In the genomic region with DNA sequence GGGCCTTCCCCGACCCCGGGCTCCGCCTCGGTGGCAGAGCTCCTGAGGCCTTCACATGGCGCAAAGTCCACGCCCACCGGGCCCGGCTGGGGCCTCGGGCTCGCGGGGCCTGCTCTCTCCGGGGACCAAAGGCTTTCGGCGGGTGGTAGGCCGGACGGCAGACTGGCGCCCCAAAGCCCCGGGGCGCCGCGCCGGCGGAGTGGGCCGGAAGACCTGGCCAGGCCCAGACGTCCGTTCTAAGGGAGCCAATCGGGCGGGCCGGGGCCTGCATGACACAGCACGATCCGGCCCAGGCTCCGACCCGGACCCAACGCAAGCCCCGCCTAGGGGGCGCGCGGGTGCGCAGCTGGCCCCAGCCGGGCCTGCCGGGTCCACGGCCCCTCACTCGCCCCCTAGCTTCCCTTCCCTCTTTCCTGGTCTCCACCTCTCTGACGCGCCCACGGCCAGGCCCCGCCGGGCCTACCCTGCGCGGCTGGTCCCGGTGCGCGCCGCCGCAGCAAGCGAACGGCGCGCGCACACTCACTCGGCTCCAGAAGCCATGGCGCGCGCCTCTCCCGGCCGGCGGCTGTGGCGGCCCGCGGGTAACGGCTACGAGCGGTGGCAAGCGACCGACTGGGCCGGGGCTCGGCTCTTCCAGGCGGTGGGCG, we compare ENCODE assay signal across 8 cellular contexts. TPM values are rescaled to one million over a fixed set of nuclear protein-coding genes. Genes with fewer than 3 reads are reported as not detected.
DNase-seq lines count a peak whose midpoint lies in the region; ATAC-seq, FAIRE-seq and TF ChIP-seq lines count a peak whose summit lies in the region.

No MANE protein-coding gene starts in this region.

- ATAC-seq in DND-41 (ENCODE audit: insufficient read depth, low read depth), result peak; percentile 61
- peak; percentile 48 for ATAC-seq in GM21576 (IDR thresholded peaks at IDR 0.05; ENCODE audit: unreplicated experiment)
- ATAC-seq in IMR-90 (ENCODE audit: low read depth), result peak; percentile 75

- peak overlapping the region; percentile 90; the same call in 1 of the 2 replicates for H2AK5ac ChIP-seq in IMR-90 (ENCODE audit: low read depth, low read length)

- H3K14ac ChIP-seq in IMR-90 (replicated peaks; ENCODE audit: low read depth, low read length), result peak overlapping the region; percentile 81

- peaks cover 31% of the 10 kb centered on the region for H3K9me1 ChIP-seq in IMR-90 (ENCODE audit: insufficient read depth, low read length)

- intact Hi-C loops in IMR-90 (cut with micrococcal nuclease), result loop anchor here (2.0 to 10.0 kb wide), 3 partner anchors 77 to 307 kb away; partner anchors contain the start of gene DNAJB5
- intact Hi-C loops in stomach (cut with DNase I; ENCODE audit: low total_unique reads), result no loop called here

- H3K27ac Mint-ChIP-seq in neural crest cell (ENCODE audit: unreplicated experiment), result peak overlapping the region; percentile 98

- H3K4me2 ChIP-seq in DND-41 (ENCODE audit: insufficient read depth, low read length) (peak overlapping the region; percentile 79), IMR-90 (ENCODE audit: low read depth, low read length) (peak overlapping the region; percentile 97)

- peak; percentile 71 for DNase-seq in DND-41
- peak; percentile 84 for DNase-seq in IMR-90
- peak; percentile 62 for DNase-seq in RCC 7860 (ENCODE audit: low spot score)
- peak; percentile 92 for DNase-seq in activated effector memory CD4-positive, alpha-beta T cell treated with anti-CD3 and anti-CD28 coated beads, Interleukin-2, amount 50 U/mL, for 16 hours
- peak; percentile 92 for DNase-seq in fibroblast of villous mesenchyme (ENCODE audit: low read depth)
- DNase-seq in neural crest cell (ENCODE audit: low read depth, low spot score), result peak; percentile 70
- peak; percentile 87 for DNase-seq in stomach

- H3K36me3 ChIP-seq in DND-41 (ENCODE audit: insufficient read depth, low read length) (peaks cover 82% of the 10 kb centered on the region), IMR-90 (ENCODE audit: control insufficient read depth, insufficient read depth, low read length) (peaks cover 14% of the 10 kb centered on the region), stomach (peaks cover 11 to 47% (median 37%) of the 10 kb centered on the region in 4 donors)

- peak overlapping the region; percentile 82 to 88 for H3K4me3 ChIP-seq in DND-41 (ENCODE audit: low read depth in 1 of 2, low read length in 2 of 2)
- peak overlapping the region; percentile 70 for H3K4me3 ChIP-seq in IMR-90 (ENCODE audit: insufficient read depth, low read depth, low read length)
- H3K4me3 ChIP-seq in fibroblast of villous mesenchyme (ENCODE audit: low read depth, low read length), result peak overlapping the region; percentile 74
- H3K4me3 ChIP-seq in stomach, result peak overlapping the region; percentile 73 to 100 (median 94)

- H3K27me3 Mint-ChIP-seq in neural crest cell (ENCODE audit: low read depth), result peaks cover 2% of the 10 kb centered on the region

- peak overlapping the region; percentile 22; the same call in 1 of the 2 replicates for H4K5ac ChIP-seq in IMR-90 (ENCODE audit: low read depth, low read length)

- H3K9me3 ChIP-seq in DND-41 (ENCODE audit: insufficient read depth, low read length, severe bottlenecking) (no peaks in the 10 kb centered on the region), IMR-90 (ENCODE audit: control insufficient read depth, insufficient read depth, low read length) (no peaks in the 10 kb centered on the region), stomach (no peaks in the 10 kb centered on the region)

- H3K4ac ChIP-seq in IMR-90 (ENCODE audit: low read depth, low read length), result peak overlapping the region; percentile 86

- peak overlapping the region; percentile 97 for H2AK9ac ChIP-seq in IMR-90 (replicated peaks; ENCODE audit: low read depth, low read length, poor library complexity)

- TF ChIP-seq EP300 in stomach (IDR thresholded peaks at IDR 0.05), result no peak

- peaks cover 36% of the 10 kb centered on the region for H3K36me3 Mint-ChIP-seq in neural crest cell (ENCODE audit: low read depth)

- CTCF ChIA-PET in IMR-90 (lab: Yijun Ruan, JAX), result interaction anchor here (1.0 to 1.4 kb wide), 3 partner anchors 21 to 172 kb away, joined by 3 to 4 read pairs (median 3); no protein-coding TSS in a partner anchor

- TF ChIP-seq POLR2A in IMR-90 (IDR thresholded peaks at IDR 0.05; ENCODE audit: low read depth, low read length) (0 out of 2 replicates have a peak, but pooled peaks have one; percentile 87), stomach (IDR thresholded peaks at IDR 0.05) (no peak)

- peak overlapping the region; percentile 63 for H4K91ac ChIP-seq in IMR-90 (ENCODE audit: insufficient read depth, low read depth, low read length)

- peaks cover 55% of the 10 kb centered on the region for H4K20me1 ChIP-seq in DND-41 (ENCODE audit: insufficient read depth, low read length)
- H4K20me1 ChIP-seq in IMR-90 (ENCODE audit: insufficient read depth, low read length), result peaks cover 55% of the 10 kb centered on the region

- peak overlapping the region; percentile 98 for H3K9ac ChIP-seq in DND-41 (ENCODE audit: low read depth, low read length)
- H3K9ac ChIP-seq in IMR-90 (ENCODE audit: low read depth, low read length), result peak overlapping the region; percentile 82

- H3K56ac ChIP-seq in IMR-90 (ENCODE audit: extremely low read depth, insufficient read depth, low read length), result peak overlapping the region; percentile 80; the same call in 1 of the 2 replicates

- dilution Hi-C loops in IMR-90 (cut with HindIII; ENCODE audit: low sequenced_read_pairs, unreplicated experiment), result no loop called here

- no peak overlapping the region for H2BK20ac ChIP-seq in IMR-90 (ENCODE audit: low read depth, low read length)

- peak overlapping the region; percentile 44; the same call in 1 of the 2 replicates for H2BK120ac ChIP-seq in IMR-90 (ENCODE audit: low read depth, low read length)

- peak overlapping the region; percentile 91 for H3K27ac ChIP-seq in DND-41 (ENCODE audit: low read length)
- H3K27ac ChIP-seq in IMR-90 (ENCODE audit: insufficient read depth, low read length), result peak overlapping the region; percentile 91
- peak overlapping the region; percentile 98 to 100 (median 100) for H3K27ac ChIP-seq in stomach

- 0% methylated on average over 24 of the region's 79 CpGs; no CpG with 5 or more reads in 1 of the 2 experiments for WGBS in IMR-90 (ENCODE audit: extremely low coverage in 2 of 2, insufficient read length in 1 of 2), 2 experiments
- WGBS in stomach, 5 donors, result 0 to 1% (median 0%) methylated on average over 19 to 79 of the region's 79 CpGs

- H3K27me3 ChIP-seq in DND-41 (ENCODE audit: insufficient read depth, low read length, poor library complexity), result no peaks in the 10 kb centered on the region
- no peaks in the 10 kb centered on the region for H3K27me3 ChIP-seq in IMR-90 (ENCODE audit: control insufficient read depth, insufficient read depth, low read length)
- no peaks in the 10 kb centered on the region for H3K27me3 ChIP-seq in stomach

- no TSS peak for BruUV-seq in IMR-90 (replicated peaks; lab: Mats Ljungman, UMichigan)

- TF ChIP-seq RAD21 in IMR-90 (IDR thresholded peaks at IDR 0.05; ENCODE audit: low read length), result no peak

- H2BK15ac ChIP-seq in IMR-90 (ENCODE audit: low read depth, low read length), result no peak overlapping the region

- peak overlapping the region; percentile 98 for H3K4me3 Mint-ChIP-seq in neural crest cell

- peak overlapping the region; percentile 90; the same call in 1 of the 2 replicates for H3K23ac ChIP-seq in IMR-90 (ENCODE audit: low read depth, low read length)

- FAIRE-seq in RCC 7860 (lab: Jason Lieb, UNC), result no peak

- peaks cover 68% of the 10 kb centered on the region for H3K79me2 ChIP-seq in DND-41 (ENCODE audit: insufficient read depth, low read length)

- POLR2A ChIA-PET in IMR-90 (lab: Charles Lee; ENCODE audit: unreplicated experiment), result interaction anchor here (0.6 to 1.0 kb wide), 6 partner anchors 8 to 151 kb away, joined by 4 to 17 read pairs (median 16); partner anchors contain the start of genes FANCG and STOML2

- peak overlapping the region; percentile 86 for H2BK5ac ChIP-seq in IMR-90 (ENCODE audit: low read depth, low read length, poor library complexity, severe bottlenecking)

- H3K4me1 ChIP-seq in DND-41 (ENCODE audit: insufficient read depth, low read length) (peaks cover 50% of the 10 kb centered on the region), IMR-90 (ENCODE audit: control insufficient read depth, insufficient read depth, low read length) (peaks cover 12% of the 10 kb centered on the region), stomach (peaks cover 26 to 51% (median 47%) of the 10 kb centered on the region in 4 donors)

- H3K18ac ChIP-seq in IMR-90 (ENCODE audit: low read depth, low read length), result no peak overlapping the region; the same call in 1 of the 2 replicates

- TF ChIP-seq CTCF in DND-41 (IDR thresholded peaks at IDR 0.05; ENCODE audit: borderline replicate concordance, extremely low read depth, low read length, poor library complexity, severe bottlenecking) (peak; percentile 34), IMR-90 (conservative IDR thresholded peaks at IDR 0.05; ENCODE audit: low read depth, low read length) (peak; percentile 51), fibroblast of villous mesenchyme (IDR thresholded peaks at IDR 0.05; ENCODE audit: insufficient read depth, low read depth, low read length) (peak; percentile 37), neural crest cell (conservative IDR thresholded peaks at IDR 0.05) (peak; percentile 51), stomach (IDR thresholded peaks at IDR 0.05) (peak in 2 of 7 experiments; percentile 18 to 55)

- peaks cover 3% of the 10 kb centered on the region for H3K9me3 Mint-ChIP-seq in neural crest cell

- H3K4me1 Mint-ChIP-seq in neural crest cell, result peaks cover 48% of the 10 kb centered on the region

- peak overlapping the region; percentile 77 for H2AFZ ChIP-seq in DND-41 (ENCODE audit: low read depth, low read length)
- H2AFZ ChIP-seq in IMR-90 (replicated peaks; ENCODE audit: low read length, poor library complexity), result peak overlapping the region; percentile 91

- peak overlapping the region; percentile 43 to 78; a peak in 2 of 4 replicates for H4K8ac ChIP-seq in IMR-90 (ENCODE audit: low read depth in 2 of 2, low read length in 2 of 2)

- H3K79me1 ChIP-seq in IMR-90 (ENCODE audit: low read depth in 1 of 2, low read length in 2 of 2), result peaks cover 6 to 61% of the 10 kb centered on the region in 2 experiments; a peak in 3 of 4 replicates

- in situ Hi-C loops in IMR-90 (cut with MboI; ENCODE audit: low sequenced_read_pairs), result no loop called here

RNA-seq across cellular contexts. Expression of gene VCP, which starts 0.5 kb away (rescaled TPM):
- total RNA-seq in IMR-90 (2012; rRNA removed), result 492 and 516 TPM in 2 replicates
- 291 and 292 TPM in 2 replicates for polyA plus RNA-seq in IMR-90 (2012; rRNA removed)
- 120 and 175 TPM in 2 replicates for polyA plus RNA-seq in IMR-90 (2012; cell fraction: cytosol; rRNA removed)
- polyA plus RNA-seq in IMR-90 (2012; cell fraction: nucleus; rRNA removed; ENCODE audit: low replicate concordance), result 208 and 316 TPM in 2 replicates
- total RNA-seq in fibroblast of villous mesenchyme, result 351 and 386 TPM in 2 replicates
- total RNA-seq in neural crest cell, result 368 and 374 TPM in 2 replicates
- total RNA-seq in stomach, result 100 to 1,000 TPM; 113 to 238 (median 146) TPM
- 10 to 100 TPM; 53.2 to 60.5 (median 53.5) TPM for polyA plus RNA-seq in stomach

RNA-seq across cellular contexts. Expression of gene FANCG, which starts 7.8 kb away (rescaled TPM):
- total RNA-seq in IMR-90 (2012; rRNA removed) (13.9 and 16.1 TPM in 2 replicates), fibroblast of villous mesenchyme (22.5 and 23.7 TPM in 2 replicates), neural crest cell (115 and 126 TPM in 2 replicates), stomach (10 to 100 TPM in 3 of 5 donors, 1 to 10 TPM in 2; 1.3 to 30.9 (median 15.8) TPM)
- polyA plus RNA-seq in IMR-90 (2012; rRNA removed) (19.3 and 20.4 TPM in 2 replicates), stomach (10 to 100 TPM; 11.8 to 29.8 (median 17.1) TPM)
- polyA plus RNA-seq in IMR-90 (2012; cell fraction: cytosol; rRNA removed), result 7.4 and 21.5 TPM in 2 replicates
- 58.3 and 59.6 TPM in 2 replicates for polyA plus RNA-seq in IMR-90 (2012; cell fraction: nucleus; rRNA removed; ENCODE audit: low replicate concordance)

RNA-seq across cellular contexts. Expression of gene PIGO, which starts 24.5 kb away (rescaled TPM):
- total RNA-seq in IMR-90 (2012; rRNA removed), result 8.1 and 9.3 TPM in 2 replicates
- 17.9 and 18.2 TPM in 2 replicates for polyA plus RNA-seq in IMR-90 (2012; rRNA removed)
- polyA plus RNA-seq in IMR-90 (2012; cell fraction: cytosol; rRNA removed), result 12.1 and 14.7 TPM in 2 replicates
- polyA plus RNA-seq in IMR-90 (2012; cell fraction: nucleus; rRNA removed; ENCODE audit: low replicate concordance), result 44.2 and 48.5 TPM in 2 replicates
- 13.5 and 14.7 TPM in 2 replicates for total RNA-seq in fibroblast of villous mesenchyme
- total RNA-seq in neural crest cell, result 24.3 and 28.3 TPM in 2 replicates
- 10 to 100 TPM; 12.9 to 26.2 (median 15.6) TPM for total RNA-seq in stomach
- polyA plus RNA-seq in stomach, result 10 to 100 TPM in 2 of 3 donors, 1 to 10 TPM in 1; 4.3 to 17.9 (median 14.3) TPM

RNA-seq across cellular contexts. Expression of gene STOML2, which starts 31.0 kb away (rescaled TPM):
- total RNA-seq in IMR-90 (2012; rRNA removed) (232 and 250 TPM in 2 replicates), fibroblast of villous mesenchyme (169 and 193 TPM in 2 replicates), neural crest cell (184 and 186 TPM in 2 replicates), stomach (10 to 100 TPM; 19.3 to 80.8 (median 52.7) TPM)
- polyA plus RNA-seq in IMR-90 (2012; rRNA removed) (177 and 179 TPM in 2 replicates), stomach (100 to 1,000 TPM in 1 of 3 donors, 10 to 100 TPM in 2; 93.7 to 126 (median 99.6) TPM)
- 166 and 206 TPM in 2 replicates for polyA plus RNA-seq in IMR-90 (2012; cell fraction: cytosol; rRNA removed)
- polyA plus RNA-seq in IMR-90 (2012; cell fraction: nucleus; rRNA removed; ENCODE audit: low replicate concordance), result 101 and 114 TPM in 2 replicates

RNA-seq across cellular contexts. Expression of gene ATOSB, which starts 43.7 kb away (rescaled TPM):
- total RNA-seq in IMR-90 (2012; rRNA removed) (12.0 and 13.3 TPM in 2 replicates), fibroblast of villous mesenchyme (21.2 and 21.3 TPM in 2 replicates), neural crest cell (12.2 and 15.2 TPM in 2 replicates), stomach (10 to 100 TPM in 4 of 5 donors, 1 to 10 TPM in 1; 8.6 to 63.0 (median 24.9) TPM)
- polyA plus RNA-seq in IMR-90 (2012; rRNA removed) (37.7 and 40.2 TPM in 2 replicates), stomach (10 to 100 TPM; 10.3 to 13.7 (median 12.9) TPM)
- polyA plus RNA-seq in IMR-90 (2012; cell fraction: cytosol; rRNA removed), result 26.8 and 29.7 TPM in 2 replicates
- 47.1 and 62.1 TPM in 2 replicates for polyA plus RNA-seq in IMR-90 (2012; cell fraction: nucleus; rRNA removed; ENCODE audit: low replicate concordance)

Comparison
In these comparisons a context has a peak if more than half of its experiments do, and no peak if none do; other contexts are left out.
1. Peak in every context shown above with its lines: DNase-seq, ATAC-seq, H3K4me3 ChIP-seq and H3K27ac ChIP-seq.